8 cellular contexts compared by ENCODE assay signal in the genomic region with DNA sequence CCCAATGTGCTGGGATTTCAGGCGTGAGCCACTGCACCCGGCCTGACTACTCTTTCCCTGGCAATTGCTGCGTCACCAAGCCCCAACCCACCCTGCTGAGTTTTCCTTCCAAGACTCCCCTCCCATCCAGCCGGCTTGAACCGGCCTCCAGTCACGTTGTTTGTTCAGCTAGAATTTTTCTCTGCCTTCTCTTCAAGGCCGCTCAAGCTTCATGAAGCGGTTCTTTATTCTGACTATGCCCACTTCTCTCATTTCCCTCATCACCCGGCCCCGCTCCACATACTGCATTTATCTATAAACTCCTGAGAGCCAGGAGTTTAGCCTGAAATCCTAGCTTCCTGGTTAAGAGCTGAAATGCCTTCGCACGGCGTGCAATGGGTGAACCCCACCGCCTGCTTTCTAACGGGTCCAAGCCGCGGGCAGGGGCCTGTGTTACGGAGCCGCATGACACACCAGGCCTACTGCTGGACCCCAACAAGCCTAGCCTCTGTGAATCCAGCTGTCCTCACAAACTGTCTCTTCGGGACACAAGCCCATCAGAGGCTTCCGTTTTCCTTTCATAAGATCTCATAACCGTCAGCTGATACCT. TPM values are rescaled to one million over a fixed set of nuclear protein-coding genes. Genes with fewer than 3 reads are reported as not detected.
DNase-seq lines count a peak whose midpoint lies in the region; ATAC-seq and TF ChIP-seq lines count a peak whose summit lies in the region.

No MANE protein-coding gene starts in this region.

- H3K14ac ChIP-seq in trophoblast cell (ENCODE audit: low read length) = no peak overlapping the region

- H4K91ac ChIP-seq in trophoblast cell (ENCODE audit: low read depth, low read length) = peak overlapping the region; percentile 37

- H3K4me1 Mint-ChIP-seq in Caco-2 (ENCODE audit: low read depth, unreplicated experiment) = no peaks in the 10 kb centered on the region

- H3K36me3 ChIP-seq in Caco-2 (ENCODE audit: control insufficient read depth, insufficient read depth, low read length) = no peaks in the 10 kb centered on the region
- peaks cover 17% of the 10 kb centered on the region for H3K36me3 ChIP-seq in OCI-LY7 (ENCODE audit: insufficient read depth, low read length)
- H3K36me3 ChIP-seq in endocrine pancreas (ENCODE audit: control insufficient read depth, insufficient read depth, low read length) = no peaks in the 10 kb centered on the region
- peaks cover 0 to 4% of the 10 kb centered on the region in 2 experiments for H3K36me3 ChIP-seq in trophoblast cell (ENCODE audit: control insufficient read depth in 1 of 2, insufficient read depth in 2 of 2, low read length in 2 of 2)

- no peak overlapping the region for H2AK5ac ChIP-seq in trophoblast cell (ENCODE audit: low read length)

- H3K27me3 ChIP-seq in Caco-2 (replicated peaks; ENCODE audit: control insufficient read depth, insufficient read depth, low read length) = no peaks in the 10 kb centered on the region
- no peaks in the 10 kb centered on the region for H3K27me3 ChIP-seq in endocrine pancreas (ENCODE audit: control insufficient read depth, insufficient read depth, low read length)
- H3K27me3 ChIP-seq in trophoblast cell (ENCODE audit: insufficient read depth, low read length) = no peaks in the 10 kb centered on the region

- DNase-seq in Caco-2 = no peak
- no peak for DNase-seq in OCI-LY7 (ENCODE audit: low spot score)
- DNase-seq in trophoblast cell = no peak
- no peak for DNase-seq in GM10248 (ENCODE audit: extremely low spot score)
- DNase-seq in NCI-H2029 (lab: John Stamatoyannopoulos, UW) = no peak
- DNase-seq in posterior cingulate gyrus = no peak

- POLR2A ChIA-PET in Caco-2 (lab: Charles Lee) (no interaction called here), OCI-LY7 (lab: Charles Lee) (interaction anchor here (0.6 kb wide), 1 partner anchor 572 kb away, joined by 3 read pairs; no protein-coding TSS in a partner anchor), GM10248 (lab: Yijun Ruan, JAX) (no interaction called here)

- H3K27ac Mint-ChIP-seq in Caco-2 (ENCODE audit: unreplicated experiment) = no peak overlapping the region

- H3K4me1 ChIP-seq in Caco-2 (no peaks in the 10 kb centered on the region), OCI-LY7 (ENCODE audit: insufficient read depth, low read length, poor library complexity, severe bottlenecking) (peaks cover 12% of the 10 kb centered on the region), endocrine pancreas (ENCODE audit: control insufficient read depth, insufficient read depth, low read length) (no peaks in the 10 kb centered on the region), trophoblast cell (ENCODE audit: control insufficient read depth in 1 of 2, insufficient read depth in 2 of 2, low read length in 2 of 2) (peaks cover 8% of the 10 kb centered on the region in 2 experiments)

- H3K9me3 ChIP-seq in Caco-2 (no peaks in the 10 kb centered on the region), OCI-LY7 (ENCODE audit: low read length) (no peaks in the 10 kb centered on the region), endocrine pancreas (ENCODE audit: control insufficient read depth, low read length) (no peaks in the 10 kb centered on the region), trophoblast cell (ENCODE audit: insufficient read depth, low read depth, low read length) (peaks cover 3% of the 10 kb centered on the region)

- CTCF ChIA-PET in Caco-2 (lab: Charles Lee) = no interaction called here
- CTCF ChIA-PET in OCI-LY7 (lab: Charles Lee; ENCODE audit: unreplicated experiment) = no interaction called here
- CTCF ChIA-PET in GM10248 (lab: Yijun Ruan, JAX) = interaction anchor here (1.2 to 3.7 kb wide), 3 partner anchors 16 to 410 kb away, joined by 5 to 29 read pairs (median 6); no protein-coding TSS in a partner anchor

- no CpG with 5 or more reads among the region's 22 CpGs for WGBS in trophoblast cell (ENCODE audit: extremely low coverage, insufficient coverage, insufficient read length)

- H3K9me2 ChIP-seq in OCI-LY7 (ENCODE audit: insufficient read depth, low read length) = no peaks in the 10 kb centered on the region

- peaks cover 16% of the 10 kb centered on the region for H3K79me1 ChIP-seq in trophoblast cell (ENCODE audit: low read length)

- BruUV-seq in Caco-2 (replicated peaks; lab: Mats Ljungman, UMichigan) (no TSS peak), OCI-LY7 (replicated peaks; lab: Mats Ljungman, UMichigan) (no TSS peak)

- no peaks in the 10 kb centered on the region for H4K20me1 ChIP-seq in OCI-LY7 (ENCODE audit: insufficient read depth, low read length)

- H2BK12ac ChIP-seq in trophoblast cell (ENCODE audit: low read length) = no peak overlapping the region

- peaks cover 32% of the 10 kb centered on the region for H3K79me2 ChIP-seq in OCI-LY7 (ENCODE audit: insufficient read depth, low read depth, low read length)
- peaks cover 6% of the 10 kb centered on the region for H3K79me2 ChIP-seq in trophoblast cell (ENCODE audit: control insufficient read depth, insufficient read depth, low read length, poor library complexity)

- H3K4me3 ChIP-seq in Caco-2 (ENCODE audit: low read depth, low read length) (peak overlapping the region; percentile 50; the same call in 1 of the 2 replicates), OCI-LY7 (ENCODE audit: low read depth, low read length, poor library complexity, severe bottlenecking) (peak overlapping the region; percentile 85), endocrine pancreas (ENCODE audit: control insufficient read depth, insufficient read depth, low read length) (peak overlapping the region; percentile 47), trophoblast cell (ENCODE audit: low read depth, low read length) (no peak overlapping the region)

- H2AFZ ChIP-seq in OCI-LY7 (ENCODE audit: low read length) (peak overlapping the region; percentile 99), trophoblast cell (ENCODE audit: insufficient read depth, low read length, poor library complexity) (peak overlapping the region; percentile 68)

- no peak overlapping the region for H3K4ac ChIP-seq in trophoblast cell (ENCODE audit: low read depth, low read length)

- H2BK5ac ChIP-seq in trophoblast cell (ENCODE audit: low read depth, low read length, poor library complexity) = no peak overlapping the region

- H4K8ac ChIP-seq in trophoblast cell (ENCODE audit: low read depth, low read length) = peak overlapping the region; percentile 67

- no peak overlapping the region for H2BK120ac ChIP-seq in trophoblast cell (ENCODE audit: insufficient read depth, low read length, poor library complexity)

- no peak overlapping the region for H3K23ac ChIP-seq in trophoblast cell (ENCODE audit: low read length)

- TF ChIP-seq CTCF in Caco-2 (IDR thresholded peaks at IDR 0.05; ENCODE audit: insufficient read depth in 1 of 2, low read depth in 1 of 2, low read length in 1 of 2, severe bottlenecking in 1 of 2, unreplicated experiment in 1 of 2) (no peak), OCI-LY7 (conservative IDR thresholded peaks at IDR 0.05; ENCODE audit: low read length) (no peak), GM10248 (IDR thresholded peaks at IDR 0.05; ENCODE audit: control extremely low read depth, extremely low read depth, low read depth, missing control alignments) (no peak)

- H3K4me2 ChIP-seq in OCI-LY7 (ENCODE audit: low read length) (peak overlapping the region; percentile 74), trophoblast cell (ENCODE audit: low read length) (peak overlapping the region; percentile 83)

- H3K27ac ChIP-seq in OCI-LY7 (ENCODE audit: low read depth, low read length, poor library complexity, severe bottlenecking) (no peak overlapping the region), trophoblast cell (ENCODE audit: low read depth, low read length) (no peak overlapping the region)

- H4K12ac ChIP-seq in trophoblast cell (ENCODE audit: low read depth, low read length) = no peak overlapping the region

- no peak overlapping the region for H3K9ac ChIP-seq in endocrine pancreas (ENCODE audit: control insufficient read depth, insufficient read depth, low read length)
- H3K9ac ChIP-seq in trophoblast cell (ENCODE audit: low read length) = no peak overlapping the region

- ATAC-seq in GM19023 (IDR thresholded peaks at IDR 0.05; ENCODE audit: unreplicated experiment) = no peak

- H3K9me3 Mint-ChIP-seq in Caco-2 (ENCODE audit: unreplicated experiment) = no peaks in the 10 kb centered on the region

- intact Hi-C loops in Caco-2 (cut with micrococcal nuclease; ENCODE audit: unreplicated experiment) (no loop called here), OCI-LY7 (cut with micrococcal nuclease; ENCODE audit: unreplicated experiment) (no loop called here), posterior cingulate gyrus (cut with DNase I) (no loop called here)

- H3K18ac ChIP-seq in trophoblast cell (ENCODE audit: low read length) = no peak overlapping the region

- no peaks in the 10 kb centered on the region for H3K36me3 Mint-ChIP-seq in Caco-2 (ENCODE audit: insufficient read depth, unreplicated experiment)

- H3K4me3 Mint-ChIP-seq in Caco-2 (ENCODE audit: unreplicated experiment) = peak overlapping the region; percentile 87

- peaks cover 6% of the 10 kb centered on the region for H3K27me3 Mint-ChIP-seq in Caco-2 (ENCODE audit: insufficient read depth, unreplicated experiment)

RNA-seq across cellular contexts. Expression of a gene that starts 1.0 kb away (rescaled TPM):
- total RNA-seq in Caco-2 (2022) = 20.1 and 21.1 TPM in 2 replicates
- total RNA-seq in OCI-LY7 (2014; rRNA removed; shearing (Covaris generic)) = 31.1 and 37.5 TPM in 2 replicates
- 45.9 and 48.8 TPM in 2 replicates for total RNA-seq in OCI-LY7 (2022)
- polyA plus RNA-seq in trophoblast cell (2013) = 35.0 and 42.5 TPM in 2 replicates

RNA-seq across cellular contexts. Expression of a gene that starts 31.4 kb away (rescaled TPM):
- total RNA-seq in Caco-2 (2022) (not detected in 2 replicates), OCI-LY7 (2022) (0.42 and 0.55 TPM in 2 replicates)
- total RNA-seq in OCI-LY7 (2014; rRNA removed; shearing (Covaris generic)) = not detected in 2 replicates
- polyA plus RNA-seq in trophoblast cell (2013) = 4.3 and 4.7 TPM in 2 replicates
